10 cellular contexts compared by ENCODE assay signal in genomic region chr1:97461782-97462181, GRCh38.
DNase-seq lines count a peak whose midpoint lies in the region; ATAC-seq and TF ChIP-seq lines count a peak whose summit lies in the region.
"Had no signal": no experiment of that assay in that cellular context is flagged by ENCODE, and none has a peak within 500 bp of the region (broad histone marks: within the 10 kb centered on the region; RNA-seq: fewer than 3 reads in every experiment).

No MANE protein-coding gene starts in this region.

- H2AFZ ChIP-seq in MM.1S (ENCODE audit: low read length): no peak overlapping the region

- H3K9me3 ChIP-seq in MM.1S (replicated peaks; ENCODE audit: insufficient read depth, low read length): no peaks in the 10 kb centered on the region
- H3K9me3 ChIP-seq in stomach: peaks cover 0 to 7% (median 4%) of the 10 kb centered on the region in 4 donors
- no peaks in the 10 kb centered on the region for H3K9me3 ChIP-seq in mucosa of descending colon
- H3K9me3 ChIP-seq: A549 had no signal

- intact Hi-C loops in sciatic nerve (cut with DNase I): no loop called here
- intact Hi-C loops in stomach (cut with DNase I; ENCODE audit: low total_unique reads): no loop called here
- intact Hi-C loops in mucosa of descending colon (cut with DNase I, micrococcal nuclease): no loop called here

- no peak for TF ChIP-seq POLR2A in stomach (IDR thresholded peaks at IDR 0.05)

- peak overlapping the region; percentile 49 for H3K4me2 ChIP-seq in MM.1S (ENCODE audit: low read depth, low read length)
- H3K4me2 ChIP-seq: A549 had no signal

- TF ChIP-seq CTCF in MM.1S (IDR thresholded peaks at IDR 0.05; ENCODE audit: low read length) (no peak), stomach (IDR thresholded peaks at IDR 0.05) (no peak), mucosa of descending colon (IDR thresholded peaks at IDR 0.05) (no peak)

- H3K9me2 ChIP-seq in MM.1S (replicated peaks; ENCODE audit: insufficient read depth, low read length): no peaks in the 10 kb centered on the region

- H3K4me1 ChIP-seq in MM.1S (ENCODE audit: low read length) (peaks cover 7% of the 10 kb centered on the region; the same call in 1 of the 2 replicates), stomach (peaks cover 0 to 6% (median 0%) of the 10 kb centered on the region in 4 donors), mucosa of descending colon (ENCODE audit: low read depth) (no peaks in the 10 kb centered on the region)
- H3K4me1 ChIP-seq: A549 had no signal

- TF ChIP-seq EP300 in stomach (IDR thresholded peaks at IDR 0.05): no peak

- peak overlapping the region; percentile 38; the same call in 1 of the 2 replicates for H3K27ac ChIP-seq in MM.1S (ENCODE audit: low read length)
- no peak overlapping the region for H3K27ac ChIP-seq in stomach
- H3K27ac ChIP-seq: A549 had no signal

- H3K36me3 ChIP-seq in MM.1S (replicated peaks; ENCODE audit: insufficient read depth, low read length): no peaks in the 10 kb centered on the region
- H3K36me3 ChIP-seq in stomach: peaks cover 0 to 10% (median 0%) of the 10 kb centered on the region in 4 donors
- no peaks in the 10 kb centered on the region for H3K36me3 ChIP-seq in mucosa of descending colon (ENCODE audit: low read depth)

- no peaks in the 10 kb centered on the region for H3K27me3 ChIP-seq in MM.1S (replicated peaks; ENCODE audit: insufficient read depth, low read length)
- no peaks in the 10 kb centered on the region for H3K27me3 ChIP-seq in stomach

- 0 out of 2 replicates have a peak, but pooled peaks cover 4% of the 10 kb centered on the region for H3F3A ChIP-seq in MM.1S (ENCODE audit: insufficient read depth, low read length)

- DNase-seq in NCI-H510A treated with DMSO at 0.1 percent for 48 hours (lab: John Stamatoyannopoulos, UW) (peak; percentile 0), NCI-H510A (lab: John Stamatoyannopoulos, UW) (no peak), MM.1S (peak; percentile 49), sciatic nerve (ENCODE audit: low spot score) (no peak), stomach (no peak), mucosa of descending colon (no peak)
- DNase-seq in activated CD4-positive, alpha-beta T cell treated with anti-CD3 and anti-CD28 coated beads for 1 hour: no peak
- DNase-seq: T1000 had no signal

- H3K79me2 ChIP-seq in MM.1S (ENCODE audit: low read length): no peaks in the 10 kb centered on the region

- H4K20me1 ChIP-seq in MM.1S (ENCODE audit: insufficient read depth, low read length): no peaks in the 10 kb centered on the region

- H3K4me3 ChIP-seq in MM.1S (ENCODE audit: low read length): no peak overlapping the region
- H3K4me3 ChIP-seq in stomach: no peak overlapping the region
- no peak overlapping the region for H3K4me3 ChIP-seq in mucosa of descending colon
- H3K4me3 ChIP-seq: A549 had no signal

- peak; percentile 90 for ATAC-seq in HG02759 (IDR thresholded peaks at IDR 0.05; ENCODE audit: unreplicated experiment)
- ATAC-seq in sciatic nerve: peak; percentile 34
- no peak for ATAC-seq in mucosa of descending colon
- ATAC-seq: A549 had no signal

- no peak overlapping the region for H3K9ac ChIP-seq in MM.1S (ENCODE audit: low read length)

Comparison
In these comparisons a context has a peak if more than half of its experiments do, and no peak if none do; other contexts are left out.
1. DNase-seq: peak in NCI-H510A treated with DMSO at 0.1 percent for 48 hours (single experiment) and MM.1S (single experiment); none in NCI-H510A (single experiment), sciatic nerve (single experiment), activated CD4-positive, alpha-beta T cell treated with anti-CD3 and anti-CD28 coated beads for 1 hour (single experiment), stomach (single experiment) and mucosa of descending colon (0 of 3).